Comparison of ENCODE assay signal across 8 cellular contexts in genomic region chr2:28507806-28508764, GRCh38. TPM values are rescaled to one million over a fixed set of nuclear protein-coding genes. Genes with fewer than 3 reads are reported as not detected.
DNase-seq lines count a peak whose midpoint lies in the region; ATAC-seq, FAIRE-seq and TF ChIP-seq lines count a peak whose summit lies in the region.

No MANE protein-coding gene starts in this region.

- CTCF ChIA-PET in activated CD8-positive, alpha-beta memory T cell treated with anti-CD3 and anti-CD28 coated beads, Interleukin-2, amount 10 ng/mL, durations not matched to agents 7 days and 5 days (lab: Charles Lee): interaction anchor here (1.0 kb wide), 1 partner anchor 11 kb away, joined by 3 read pairs; no protein-coding TSS in a partner anchor

- ATAC-seq in activated CD8-positive, alpha-beta memory T cell treated with anti-CD3 and anti-CD28 coated beads, Interleukin-2, amount 10 ng/mL, durations not matched to agents 7 days and 5 days: peak; percentile 99
- ATAC-seq in left colon (peak; percentile 88), GM18909 (IDR thresholded peaks at IDR 0.05; ENCODE audit: poor library complexity, unreplicated experiment) (no peak), HG02840 (IDR thresholded peaks at IDR 0.05; ENCODE audit: low FRiP score, unreplicated experiment) (no peak)

- DNase-seq in ACHN (peak; percentile 81), HUDEP-2 (lab: John Stamatoyannopoulos, UW; ENCODE audit: unreplicated experiment in 76 of 76) (peak in 53 of 76 experiments; percentile 2 to 68 (median 26)), left colon (peak; percentile 10 to 43), D721Med (ENCODE audit: insufficient read length, low spot score) (no peak), mesothelial cell of epicardium (ENCODE audit: low spot score in 2 of 2, unreplicated experiment in 2 of 2) (no peak)
- DNase-seq in activated CD8-positive, alpha-beta memory T cell treated with anti-CD3 and anti-CD28 coated beads, Interleukin-2, amount 10 ng/mL, durations not matched to agents 7 days and 5 days: peak; percentile 83

- TF ChIP-seq CTCF in D721Med (IDR thresholded peaks at IDR 0.05; ENCODE audit: insufficient read depth, missing control alignments) (no peak), mesothelial cell of epicardium (IDR thresholded peaks at IDR 0.05; ENCODE audit: unreplicated experiment) (no peak)

- H3K27ac Mint-ChIP-seq in activated CD8-positive, alpha-beta memory T cell treated with anti-CD3 and anti-CD28 coated beads, Interleukin-2, amount 10 ng/mL, durations not matched to agents 7 days and 5 days: peak overlapping the region; percentile 56
- H3K27ac Mint-ChIP-seq in mesothelial cell of epicardium: no peak overlapping the region

- H3K4me3 Mint-ChIP-seq in activated CD8-positive, alpha-beta memory T cell treated with anti-CD3 and anti-CD28 coated beads, Interleukin-2, amount 10 ng/mL, durations not matched to agents 7 days and 5 days: no peak overlapping the region
- no peak overlapping the region for H3K4me3 Mint-ChIP-seq in mesothelial cell of epicardium

- intact Hi-C loops in left colon (cut with DNase I, micrococcal nuclease): no loop called here

- H3K4me1 Mint-ChIP-seq in activated CD8-positive, alpha-beta memory T cell treated with anti-CD3 and anti-CD28 coated beads, Interleukin-2, amount 10 ng/mL, durations not matched to agents 7 days and 5 days: peaks cover 28% of the 10 kb centered on the region
- H3K4me1 Mint-ChIP-seq in mesothelial cell of epicardium: peaks cover 4% of the 10 kb centered on the region

- peaks cover 11% of the 10 kb centered on the region for H3K9me3 Mint-ChIP-seq in activated CD8-positive, alpha-beta memory T cell treated with anti-CD3 and anti-CD28 coated beads, Interleukin-2, amount 10 ng/mL, durations not matched to agents 7 days and 5 days (ENCODE audit: low read depth)
- peaks cover 18% of the 10 kb centered on the region for H3K9me3 Mint-ChIP-seq in mesothelial cell of epicardium

- peaks cover 30% of the 10 kb centered on the region for H3K27me3 Mint-ChIP-seq in activated CD8-positive, alpha-beta memory T cell treated with anti-CD3 and anti-CD28 coated beads, Interleukin-2, amount 10 ng/mL, durations not matched to agents 7 days and 5 days
- no peaks in the 10 kb centered on the region for H3K27me3 Mint-ChIP-seq in mesothelial cell of epicardium (ENCODE audit: low read depth)

- in situ Hi-C loops in ACHN (cut with HindIII; ENCODE audit: low pct_ligation_motif_present, low pct_unique_long_range_greater_than_20kb, low sequenced_read_pairs): no loop called here

- FAIRE-seq in D721Med (lab: Jason Lieb, UNC): no peak

- peaks cover 14% of the 10 kb centered on the region for H3K36me3 Mint-ChIP-seq in activated CD8-positive, alpha-beta memory T cell treated with anti-CD3 and anti-CD28 coated beads, Interleukin-2, amount 10 ng/mL, durations not matched to agents 7 days and 5 days
- peaks cover 5% of the 10 kb centered on the region for H3K36me3 Mint-ChIP-seq in mesothelial cell of epicardium

RNA-seq across cellular contexts. Expression of gene PLB1, which starts 12.2 kb away (rescaled TPM):
- total RNA-seq in activated CD8-positive, alpha-beta memory T cell treated with anti-CD3 and anti-CD28 coated beads, Interleukin-2, amount 10 ng/mL, durations not matched to agents 7 days and 5 days: 1 to 10 TPM in 1 of 2 experiments, under 1 TPM in 1; 0.67 to 1.2 TPM
- 1 to 10 TPM in 1 of 2 donors, under 1 TPM in 1; 0.98 to 4.2 TPM for total RNA-seq in left colon
- 1.1 to 2.2 TPM (median 1.2 TPM) in 3 replicates for total RNA-seq in mesothelial cell of epicardium

Comparison
In these comparisons a context has a peak if more than half of its experiments do, and no peak if none do; other contexts are left out.
1. DNase-seq: peak in ACHN (single experiment), HUDEP-2 (53 of 76), activated CD8-positive, alpha-beta memory T cell treated with anti-CD3 and anti-CD28 coated beads, Interleukin-2, amount 10 ng/mL, durations not matched to agents 7 days and 5 days (single experiment) and left colon (2 of 2); none in D721Med (single experiment) and mesothelial cell of epicardium (0 of 2).
2. ATAC-seq: peak in activated CD8-positive, alpha-beta memory T cell treated with anti-CD3 and anti-CD28 coated beads, Interleukin-2, amount 10 ng/mL, durations not matched to agents 7 days and 5 days (single experiment) and left colon (single experiment); none in GM18909 (single experiment) and HG02840 (single experiment).